In the genomic region with DNA sequence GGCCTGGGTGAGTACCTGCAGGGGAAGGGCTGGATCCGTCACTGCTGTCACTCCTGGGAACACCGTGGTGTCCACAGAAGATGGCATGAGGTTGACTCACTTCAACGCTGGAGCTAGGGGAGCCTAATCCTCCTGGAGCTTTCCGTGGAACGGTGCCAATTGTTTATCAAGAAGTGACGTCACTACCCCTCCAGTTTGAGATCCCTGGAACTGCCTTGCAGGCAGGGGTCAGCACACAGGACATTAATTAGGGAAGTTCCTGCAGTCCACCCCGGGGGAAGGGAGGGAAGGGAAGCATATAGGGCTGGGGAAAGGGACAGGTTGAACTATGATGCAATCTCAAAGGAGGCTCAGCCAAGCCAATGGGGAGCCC, we compare ENCODE assay signal across 20 cellular contexts.
"Had no signal": no experiment of that assay in that cellular context is flagged by ENCODE, and none has a peak within 500 bp of the region (broad histone marks: within the 10 kb centered on the region; RNA-seq: fewer than 3 reads in every experiment).

No MANE protein-coding gene starts in this region.

- ATAC-seq: gastroesophageal sphincter; naive thymus-derived CD4-positive, alpha-beta T cell; stimulated activated naive B cell treated with anti-CD40 and anti-IgM and Interleukin-4, amounts not matched to agents 10 μg/mL and 1 μg/mL and 100 μg/mL, for 72 hours had no signal

- H3K4me1 ChIP-seq: colonic mucosa, esophagus squamous epithelium, gastroesophageal sphincter, psoas muscle, sigmoid colon, transverse colon had no signal

- H3K27me3 ChIP-seq: colonic mucosa, esophagus squamous epithelium, sigmoid colon, transverse colon had no signal

- H3K9me3 Mint-ChIP-seq: stimulated activated naive B cell treated with anti-CD40 and anti-IgM and Interleukin-4, amounts not matched to agents 10 μg/mL and 1 μg/mL and 100 μg/mL, for 72 hours; stimulated activated naive CD8-positive, alpha-beta T cell treated with anti-CD3 and anti-CD28 coated beads, Interleukin-15, amount 100 ng/mL, for 72 hours had no signal

- H3K4me3 ChIP-seq: colonic mucosa, esophagus squamous epithelium, gastroesophageal sphincter, psoas muscle, sigmoid colon, skin epidermis, thoracic aorta, transverse colon had no signal

- H3K36me3 ChIP-seq: colonic mucosa, esophagus squamous epithelium, gastroesophageal sphincter, neutrophil, sigmoid colon, thoracic aorta, transverse colon had no signal

- DNase-seq: colonic mucosa; dermis blood vessel endothelial cell; esophagus squamous epithelium; foreskin fibroblast; hypothalamus; mammary epithelial cell; naive thymus-derived CD4-positive, alpha-beta T cell; nephron progenitor cell; retina; sigmoid colon; stimulated activated CD4-positive, alpha-beta T cell treated with anti-CD3 and anti-CD28 coated beads, Interleukin-2, amount 100 ng/mL, for 24 hours; stimulated activated CD4-positive, alpha-beta T cell treated with anti-CD3 and anti-CD28 coated beads, Interleukin-4, amount 100 ng/mL, for 4 hours; stimulated activated naive B cell treated with anti-CD40 and anti-IgM and Interleukin-4, amounts not matched to agents 10 μg/mL and 1 μg/mL and 100 μg/mL, for 72 hours; stimulated activated naive CD8-positive, alpha-beta T cell treated with anti-CD3 and anti-CD28 coated beads, Interleukin-15, amount 100 ng/mL, for 72 hours; transverse colon had no signal

- H3K4me3 Mint-ChIP-seq: naive thymus-derived CD4-positive, alpha-beta T cell; nephron progenitor cell; stimulated activated naive B cell treated with anti-CD40 and anti-IgM and Interleukin-4, amounts not matched to agents 10 μg/mL and 1 μg/mL and 100 μg/mL, for 72 hours; stimulated activated naive CD8-positive, alpha-beta T cell treated with anti-CD3 and anti-CD28 coated beads, Interleukin-15, amount 100 ng/mL, for 72 hours had no signal

- H3K27ac ChIP-seq: colonic mucosa, esophagus squamous epithelium, gastroesophageal sphincter, neutrophil, psoas muscle, sigmoid colon, skin epidermis, thoracic aorta, transverse colon had no signal

- H3K36me3 Mint-ChIP-seq: naive thymus-derived CD4-positive, alpha-beta T cell; stimulated activated naive B cell treated with anti-CD40 and anti-IgM and Interleukin-4, amounts not matched to agents 10 μg/mL and 1 μg/mL and 100 μg/mL, for 72 hours had no signal

- H3K9me3 ChIP-seq: colonic mucosa, esophagus squamous epithelium, gastroesophageal sphincter, neutrophil, psoas muscle, sigmoid colon, thoracic aorta, transverse colon had no signal

- H3K27ac Mint-ChIP-seq: naive thymus-derived CD4-positive, alpha-beta T cell; nephron progenitor cell; stimulated activated naive B cell treated with anti-CD40 and anti-IgM and Interleukin-4, amounts not matched to agents 10 μg/mL and 1 μg/mL and 100 μg/mL, for 72 hours had no signal

- H3K4me1 Mint-ChIP-seq: naive thymus-derived CD4-positive, alpha-beta T cell; stimulated activated naive B cell treated with anti-CD40 and anti-IgM and Interleukin-4, amounts not matched to agents 10 μg/mL and 1 μg/mL and 100 μg/mL, for 72 hours; stimulated activated naive CD8-positive, alpha-beta T cell treated with anti-CD3 and anti-CD28 coated beads, Interleukin-15, amount 100 ng/mL, for 72 hours had no signal
